7 cellular contexts compared by ENCODE assay signal in genomic region chr12:93780886-93781285, GRCh38.
A peak's percentile ranks its signal among the peaks of the same experiment; 100 is the strongest.
DNase-seq lines count a peak whose midpoint lies in the region; ATAC-seq lines count a peak whose summit lies in the region.
"Not testable (repeated sequence)": the region's sequence is repeated elsewhere in the genome, so short reads cannot be mapped to it uniquely, and the experiment has no call there.

No MANE protein-coding gene starts in this region.

- not testable (repeated sequence) for H3K4me3 Mint-ChIP-seq in activated T-cell treated with anti-CD3 and anti-CD28 coated beads, Interleukin-2, amount 50 U/mL, for 4 hours; naive thymus-derived CD4-positive, alpha-beta T cell
- H3K4me3 Mint-ChIP-seq in activated naive CD4-positive, alpha-beta T cell treated with anti-CD3 and anti-CD28 coated beads, Interleukin-2, amount 50 U/mL, for 24 hours = peak overlapping the region; percentile 28

- H3K27ac Mint-ChIP-seq in activated naive CD4-positive, alpha-beta T cell treated with anti-CD3 and anti-CD28 coated beads, Interleukin-2, amount 50 U/mL, for 24 hours = peak overlapping the region; percentile 93
- H3K27ac Mint-ChIP-seq in naive thymus-derived CD4-positive, alpha-beta T cell = not testable (repeated sequence)

- peaks cover 12% of the 10 kb centered on the region for H3K36me3 Mint-ChIP-seq in activated T-cell treated with anti-CD3 and anti-CD28 coated beads, Interleukin-2, amount 50 U/mL, for 4 hours (ENCODE audit: insufficient read depth)
- peaks cover 26% of the 10 kb centered on the region for H3K36me3 Mint-ChIP-seq in activated naive CD4-positive, alpha-beta T cell treated with anti-CD3 and anti-CD28 coated beads, Interleukin-2, amount 50 U/mL, for 24 hours
- H3K36me3 Mint-ChIP-seq in naive thymus-derived CD4-positive, alpha-beta T cell = peaks cover 0 to 14% (median 4%) of the 10 kb centered on the region in 5 donors

- DNase-seq in M059J (ENCODE audit: low read depth) = peak; percentile 37
- DNase-seq in activated CD4-positive, alpha-beta T cell treated with anti-CD3 and anti-CD28 coated beads, Interleukin-2, amount 50 U/mL, for 1 hour = peak; percentile 8
- peak; percentile 28 for DNase-seq in activated T-cell treated with anti-CD3 and anti-CD28 coated beads, Interleukin-2, amount 50 U/mL, for 4 hours
- peak in 3 of 9 donors; percentile 10 to 52 (median 27) for DNase-seq in naive thymus-derived CD4-positive, alpha-beta T cell
- DNase-seq in stimulated activated CD4-positive, alpha-beta T cell treated with anti-CD3 and anti-CD28 coated beads, Interleukin-1b, Interleukin-23, amount 100 ng/mL, for 48 hours = peak; percentile 62
- peak; percentile 5 for DNase-seq in stimulated activated naive CD4-positive, alpha-beta T cell treated with Interleukin-2 at 50 U/mL for 16 hours (lab: John Stamatoyannopoulos, UW)

- ATAC-seq in activated T-cell treated with anti-CD3 and anti-CD28 coated beads, Interleukin-2, amount 50 U/mL, for 4 hours = peak; percentile 58 to 64
- peak; percentile 55 for ATAC-seq in naive thymus-derived CD4-positive, alpha-beta T cell

- POLR2A ChIA-PET in naive thymus-derived CD4-positive, alpha-beta T cell (lab: Charles Lee) = not testable (repeated sequence)

- not testable (repeated sequence) for H3K27ac ChIP-seq in naive thymus-derived CD4-positive, alpha-beta T cell (ENCODE audit: low read depth, low read length)

- H3K9me3 ChIP-seq in naive thymus-derived CD4-positive, alpha-beta T cell (ENCODE audit: control insufficient read depth in 2 of 3, low read length in 3 of 3) = not testable (repeated sequence)

- intact Hi-C loops in naive thymus-derived CD4-positive, alpha-beta T cell (cut with micrococcal nuclease) = loop anchor here in 1 of 2 donors (5.0 kb wide), 1 partner anchor 321 kb away; no protein-coding TSS in a partner anchor

- H3K27me3 ChIP-seq in naive thymus-derived CD4-positive, alpha-beta T cell (ENCODE audit: control insufficient read depth in 2 of 2, insufficient read depth in 2 of 2, low read length in 2 of 2) = not testable (repeated sequence)

- H3K4me1 Mint-ChIP-seq in activated T-cell treated with anti-CD3 and anti-CD28 coated beads, Interleukin-2, amount 50 U/mL, for 4 hours (ENCODE audit: low read depth) = peaks cover 63% of the 10 kb centered on the region
- peaks cover 81% of the 10 kb centered on the region for H3K4me1 Mint-ChIP-seq in activated naive CD4-positive, alpha-beta T cell treated with anti-CD3 and anti-CD28 coated beads, Interleukin-2, amount 50 U/mL, for 24 hours
- peaks cover 21 to 62% (median 47%) of the 10 kb centered on the region in 7 donors for H3K4me1 Mint-ChIP-seq in naive thymus-derived CD4-positive, alpha-beta T cell

- not testable (repeated sequence) for H3K4me3 ChIP-seq in naive thymus-derived CD4-positive, alpha-beta T cell (ENCODE audit: low read length)

- not testable (repeated sequence) for H3K36me3 ChIP-seq in naive thymus-derived CD4-positive, alpha-beta T cell (ENCODE audit: control insufficient read depth in 2 of 3, insufficient read depth in 3 of 3, low read length in 3 of 3)

- H3K4me1 ChIP-seq in naive thymus-derived CD4-positive, alpha-beta T cell (ENCODE audit: control insufficient read depth in 2 of 2, insufficient read depth in 2 of 2, low read length in 2 of 2) = peaks cover 9 to 19% of the 10 kb centered on the region in 2 donors

- not testable (repeated sequence) for H3K9me3 Mint-ChIP-seq in activated T-cell treated with anti-CD3 and anti-CD28 coated beads, Interleukin-2, amount 50 U/mL, for 4 hours; activated naive CD4-positive, alpha-beta T cell treated with anti-CD3 and anti-CD28 coated beads, Interleukin-2, amount 50 U/mL, for 24 hours; naive thymus-derived CD4-positive, alpha-beta T cell

- CTCF ChIA-PET in naive thymus-derived CD4-positive, alpha-beta T cell (lab: Charles Lee) = interaction anchor here (0.6 to 0.7 kb wide), 2 partner anchors 276 to 294 kb away, joined by 3 to 4 read pairs; no protein-coding TSS in a partner anchor

- not testable (repeated sequence) for H3K27me3 Mint-ChIP-seq in activated T-cell treated with anti-CD3 and anti-CD28 coated beads, Interleukin-2, amount 50 U/mL, for 4 hours (ENCODE audit: low read depth); activated naive CD4-positive, alpha-beta T cell treated with anti-CD3 and anti-CD28 coated beads, Interleukin-2, amount 50 U/mL, for 24 hours; naive thymus-derived CD4-positive, alpha-beta T cell
